ENCODE assay signal across 1 cellular context in the genomic region with DNA sequence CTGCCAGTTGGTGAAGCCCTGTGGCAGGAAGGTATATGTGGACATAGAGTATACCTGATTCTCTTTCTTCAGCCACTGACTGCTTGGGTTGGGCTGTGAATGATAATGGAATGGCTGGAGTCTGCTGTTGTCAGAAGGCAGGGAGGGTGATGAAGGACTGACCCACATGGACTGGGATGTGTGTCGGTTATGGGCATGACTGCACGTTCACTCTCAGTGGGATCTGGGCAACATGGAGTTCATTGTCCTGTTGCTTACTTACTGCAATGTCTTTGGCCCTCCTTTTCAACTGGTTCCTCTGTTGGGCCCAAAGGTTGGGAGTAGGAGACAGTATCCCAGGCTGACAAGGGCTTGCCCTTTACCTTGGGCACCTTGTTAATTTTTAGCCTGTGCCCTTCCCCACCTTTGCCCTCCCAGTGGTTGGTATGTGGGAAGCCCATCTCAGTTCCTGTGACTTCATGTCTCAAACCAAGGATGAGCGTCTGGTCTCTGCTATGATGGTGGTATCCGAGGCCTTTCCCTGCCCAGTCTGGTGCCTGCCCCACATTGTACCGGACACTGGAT.
TF ChIP-seq lines count a peak whose summit lies in the region.

No MANE protein-coding gene starts in this region.

TF ChIP-seq in liver, 16 proteins besides CTCF, POLR2A, EP300 and RAD21 (continued from another document):
- TF ChIP-seq HNF4G (IDR thresholded peaks at IDR 0.05): peak; percentile 33
- TF ChIP-seq HNF4A (conservative IDR thresholded peaks at IDR 0.05): peak; percentile 68 to 76
- TF ChIP-seq JUND (IDR thresholded peaks at IDR 0.05): peak in 1 of 2 donors; percentile 12
- TF ChIP-seq SP1 (IDR thresholded peaks at IDR 0.05): peak; percentile 63
TF ChIP-seq in liver: peak in this region for 7.
